Comparison of ENCODE assay signal across 8 cellular contexts in the genomic region with DNA sequence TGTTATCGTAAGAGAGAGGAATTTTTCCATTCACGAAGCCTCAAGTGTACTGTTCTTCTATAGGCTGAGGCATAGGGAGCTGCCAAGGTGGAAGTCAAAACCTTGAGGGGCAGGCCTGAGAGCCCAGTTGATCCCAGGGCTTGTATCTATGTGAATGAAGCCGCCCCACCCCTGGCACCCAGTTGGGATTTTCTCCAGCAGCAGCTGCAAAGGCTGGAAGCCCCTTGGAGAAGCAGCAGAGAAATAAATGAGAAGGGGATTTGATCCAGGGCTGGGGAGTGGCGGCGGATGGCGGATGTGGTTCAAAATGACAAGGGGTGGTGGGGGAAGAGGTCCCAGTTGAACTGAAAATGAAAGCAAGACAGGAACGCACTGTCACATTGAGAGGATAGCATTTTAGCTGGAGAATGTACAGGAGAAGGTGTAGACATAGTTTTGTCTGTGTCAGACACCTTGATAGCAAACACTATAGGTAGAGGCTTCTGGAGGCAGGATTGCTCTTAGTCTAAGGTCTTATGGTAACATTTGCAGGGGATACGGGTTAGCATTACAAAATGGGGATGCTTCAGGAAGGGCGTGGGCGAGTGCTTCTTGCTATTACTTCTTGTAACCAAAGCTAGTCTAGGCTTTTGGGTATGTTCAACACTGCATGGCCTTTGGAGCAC. TPM values are rescaled to one million over a fixed set of nuclear protein-coding genes. Genes with fewer than 3 reads are reported as not detected.
A peak's percentile ranks its signal among the peaks of the same experiment; 100 is the strongest.
DNase-seq lines count a peak whose midpoint lies in the region; ATAC-seq and TF ChIP-seq lines count a peak whose summit lies in the region.

No MANE protein-coding gene starts in this region.

- no peaks in the 10 kb centered on the region for H3K36me3 ChIP-seq in rectal smooth muscle tissue (ENCODE audit: control insufficient read depth, insufficient read depth, low read length)
- no peaks in the 10 kb centered on the region for H3K36me3 ChIP-seq in hepatocyte (replicated peaks; ENCODE audit: insufficient read depth, low read depth)

- no peak for TF ChIP-seq CTCF in hepatocyte (IDR thresholded peaks at IDR 0.05; ENCODE audit: poor library complexity)

- no peaks in the 10 kb centered on the region for H3K4me1 ChIP-seq in rectal smooth muscle tissue (ENCODE audit: control insufficient read depth, insufficient read depth, low read length)
- H3K4me1 ChIP-seq in hepatocyte (ENCODE audit: insufficient read depth), result no peaks in the 10 kb centered on the region

- ATAC-seq in Right ventricle myocardium inferior (no peak), Right ventricle myocardium superior (ENCODE audit: poor library complexity) (no peak)

- WGBS in hepatocyte (ENCODE audit: low lambda C conversion rate, missing lambda C conversion rate), result 83% methylated on average over 10 of the region's 10 CpGs

- intact Hi-C loops in Right ventricle myocardium inferior (cut with DNase I) (no loop called here), Right ventricle myocardium superior (cut with DNase I) (no loop called here)

- H3K9me3 ChIP-seq in hepatocyte (ENCODE audit: low read depth), result no peaks in the 10 kb centered on the region

- in situ Hi-C loops in KBM-7 (cut with MboI; ENCODE audit: low pct_unique_long_range_greater_than_20kb, low sequenced_read_pairs), result no loop called here

- H3K27me3 ChIP-seq in rectal smooth muscle tissue (ENCODE audit: control insufficient read depth, insufficient read depth, low read length) (no peaks in the 10 kb centered on the region), hepatocyte (no peaks in the 10 kb centered on the region)

- H3K27ac ChIP-seq in rectal smooth muscle tissue (ENCODE audit: low read depth, low read length) (no peak overlapping the region), hepatocyte (no peak overlapping the region)

- peak overlapping the region; percentile 29 for H3K4me3 ChIP-seq in rectal smooth muscle tissue (ENCODE audit: low read length)
- H3K4me3 ChIP-seq in hepatocyte, result no peak overlapping the region

- H3K4me2 ChIP-seq in hepatocyte, result no peak overlapping the region

- H3K9ac ChIP-seq in rectal smooth muscle tissue (ENCODE audit: low read length), result no peak overlapping the region

- H4K20me1 ChIP-seq in hepatocyte (ENCODE audit: insufficient read depth, poor library complexity, severe bottlenecking), result no peaks in the 10 kb centered on the region

- no peaks in the 10 kb centered on the region for H3K79me2 ChIP-seq in hepatocyte

- H2AFZ ChIP-seq in hepatocyte, result no peak overlapping the region

- DNase-seq in Right ventricle myocardium inferior (ENCODE audit: missing footprints) (peak; percentile 60), Right ventricle myocardium superior (no peak), KBM-7 (peak; percentile 76), NCI-H2029 treated with DMSO at 0.1 percent for 48 hours (lab: John Stamatoyannopoulos, UW) (no peak), cerebellar cortex (ENCODE audit: low spot score) (no peak), hepatocyte (ENCODE audit: low spot score) (no peak)
- peak; percentile 65 for DNase-seq in activated CD8-positive, alpha-beta memory T cell treated with anti-CD3 and anti-CD28 coated beads, Interleukin-2, amount 50 U/mL, for 48 hours

- H3K9me2 ChIP-seq in hepatocyte (replicated peaks; ENCODE audit: insufficient read depth), result no peaks in the 10 kb centered on the region

RNA-seq across cellular contexts. Expression of a gene that starts 32.6 kb away (rescaled TPM):
- 6.9 TPM for total RNA-seq in Right ventricle myocardium inferior
- 4.2 TPM for total RNA-seq in Right ventricle myocardium superior
- 8.3 and 9.8 TPM in 2 replicates for total RNA-seq in hepatocyte
- 7.6 and 8.1 TPM in 2 replicates for polyA plus RNA-seq in hepatocyte

Comparison
In these comparisons a context has a peak if more than half of its experiments do, and no peak if none do; other contexts are left out.
1. DNase-seq: peak in Right ventricle myocardium inferior (single experiment), KBM-7 (single experiment) and activated CD8-positive, alpha-beta memory T cell treated with anti-CD3 and anti-CD28 coated beads, Interleukin-2, amount 50 U/mL, for 48 hours (single experiment); none in Right ventricle myocardium superior (single experiment), NCI-H2029 treated with DMSO at 0.1 percent for 48 hours (single experiment), cerebellar cortex (single experiment) and hepatocyte (single experiment).